ENCODE assay signal across 8 cellular contexts in genomic region chr19:53520547-53521372, GRCh38. TPM values are rescaled to one million over a fixed set of nuclear protein-coding genes. Genes with fewer than 3 reads are reported as not detected.
DNase-seq lines count a peak whose midpoint lies in the region; ATAC-seq lines count a peak whose summit lies in the region.

No MANE protein-coding gene starts in this region.

- H3K9ac ChIP-seq in SK-N-MC (ENCODE audit: insufficient read length): peak overlapping the region; percentile 83

- DNase-seq in Daoy (ENCODE audit: low read depth) (peak; percentile 96), LHCN-M2 (ENCODE audit: low read depth) (peak; percentile 98), SK-N-MC (ENCODE audit: low read depth, low spot score) (peak; percentile 93), glomerular visceral epithelial cell (ENCODE audit: extremely low spot score) (peak; percentile 95), occipital lobe (lab: John Stamatoyannopoulos, UW) (peak; percentile 96)

- no peaks in the 10 kb centered on the region for H3K27me3 Mint-ChIP-seq in activated naive CD4-positive, alpha-beta T cell treated with anti-CD3 and anti-CD28 coated beads, Interleukin-2, amount 50 U/mL, for 24 hours

- H3K27ac ChIP-seq in SK-N-MC (peak overlapping the region; percentile 86), temporal lobe (ENCODE audit: low read depth, low read length) (peak overlapping the region; percentile 84)

- H3K9me3 ChIP-seq in SK-N-MC (ENCODE audit: low read depth, low read length): peaks cover 4% of the 10 kb centered on the region; the same call in 1 of the 2 replicates

- H3K9me3 Mint-ChIP-seq in activated naive CD4-positive, alpha-beta T cell treated with anti-CD3 and anti-CD28 coated beads, Interleukin-2, amount 50 U/mL, for 24 hours: peaks cover 13% of the 10 kb centered on the region

- H3K36me3 Mint-ChIP-seq in activated naive CD4-positive, alpha-beta T cell treated with anti-CD3 and anti-CD28 coated beads, Interleukin-2, amount 50 U/mL, for 24 hours: peaks cover 25% of the 10 kb centered on the region

- peaks cover 5% of the 10 kb centered on the region; the same call in 1 of the 2 replicates for H3K36me3 ChIP-seq in SK-N-MC (ENCODE audit: insufficient read depth, low read length)

- H3K27ac Mint-ChIP-seq in activated naive CD4-positive, alpha-beta T cell treated with anti-CD3 and anti-CD28 coated beads, Interleukin-2, amount 50 U/mL, for 24 hours: peak overlapping the region; percentile 85

- peak overlapping the region; percentile 99 for H3K4me3 Mint-ChIP-seq in activated naive CD4-positive, alpha-beta T cell treated with anti-CD3 and anti-CD28 coated beads, Interleukin-2, amount 50 U/mL, for 24 hours

- ATAC-seq in GM21825 (IDR thresholded peaks at IDR 0.05; ENCODE audit: unreplicated experiment): peak; percentile 96

- peak overlapping the region; percentile 83 for H3K4me3 ChIP-seq in SK-N-MC

- H3K4me1 Mint-ChIP-seq in activated naive CD4-positive, alpha-beta T cell treated with anti-CD3 and anti-CD28 coated beads, Interleukin-2, amount 50 U/mL, for 24 hours: peaks cover 16% of the 10 kb centered on the region

RNA-seq across cellular contexts. Expression of gene ZNF331, which starts 17.2 kb away (rescaled TPM):
- total RNA-seq in Daoy (2014; rRNA removed; shearing (Covaris generic)): 5.3 and 7.6 TPM in 2 replicates
- total RNA-seq in LHCN-M2 (2014; rRNA removed) (12.6 and 16.1 TPM in 2 replicates), occipital lobe (18.2 TPM), temporal lobe (18.2 TPM)
- 6.7 TPM for polyA plus RNA-seq in LHCN-M2 (2012)

RNA-seq across cellular contexts. Expression of gene ZNF813, which starts 53.2 kb away (rescaled TPM):
- 4.4 and 8.0 TPM in 2 replicates for total RNA-seq in Daoy (2014; rRNA removed; shearing (Covaris generic))
- 3.5 and 5.7 TPM in 2 replicates for total RNA-seq in LHCN-M2 (2014; rRNA removed)
- 1.2 TPM for polyA plus RNA-seq in LHCN-M2 (2012)
- total RNA-seq in occipital lobe: 6.6 TPM
- total RNA-seq in temporal lobe: 6.1 TPM

Comparison
In these comparisons a context has a peak if more than half of its experiments do, and no peak if none do; other contexts are left out.
1. Peak in every context shown above with its lines: DNase-seq, ATAC-seq, H3K4me3 ChIP-seq and H3K27ac ChIP-seq.